In genomic region chr3:25581823-25582222, GRCh38 we compare ENCODE assay signal across 21 cellular contexts.
DNase-seq lines count a peak whose midpoint lies in the region; ATAC-seq and TF ChIP-seq lines count a peak whose summit lies in the region.
"Had no signal": no experiment of that assay in that cellular context is flagged by ENCODE, and none has a peak within 500 bp of the region (broad histone marks: within the 10 kb centered on the region; RNA-seq: fewer than 3 reads in every experiment).

No MANE protein-coding gene starts in this region.

- peak overlapping the region; percentile 92 for H3K27ac ChIP-seq in PC-9
- no peak overlapping the region for H3K27ac ChIP-seq in esophagus muscularis mucosa (replicated peaks in 1 of 4)
- peak overlapping the region; percentile 74 for H3K27ac ChIP-seq in osteoblast (ENCODE audit: low read depth, low read length)
- H3K27ac ChIP-seq: C4-2B, right atrium auricular region, transverse colon had no signal

- H3K4me3 ChIP-seq in PC-9 (no peak overlapping the region), esophagus muscularis mucosa (no peak overlapping the region), osteoblast (ENCODE audit: insufficient read depth, low read length) (no peak overlapping the region)
- H3K4me3 ChIP-seq: lung, right atrium auricular region, transverse colon had no signal

- H4K20me1 ChIP-seq in PC-9 (ENCODE audit: insufficient read depth) (no peaks in the 10 kb centered on the region), osteoblast (ENCODE audit: insufficient read depth, low read length) (no peaks in the 10 kb centered on the region)

- H3K4me2 ChIP-seq in PC-9 (peak overlapping the region; percentile 58), osteoblast (ENCODE audit: insufficient read depth, low read length) (no peak overlapping the region)

- TF ChIP-seq POLR2A in esophagus muscularis mucosa (IDR thresholded peaks at IDR 0.05; ENCODE audit: low read depth) = no peak

- TF ChIP-seq EP300 in esophagus muscularis mucosa (IDR thresholded peaks at IDR 0.05) = no peak

- ATAC-seq in GM21619 (IDR thresholded peaks at IDR 0.05; ENCODE audit: unreplicated experiment) = no peak
- ATAC-seq: activated CD4-positive, alpha-beta T cell treated with anti-CD3 and anti-CD28 coated beads for 36 hours; esophagus mucosa; T-cell had no signal

- no peaks in the 10 kb centered on the region for H3K9me3 ChIP-seq in PC-9 (ENCODE audit: insufficient read depth, low read depth)
- no peaks in the 10 kb centered on the region for H3K9me3 ChIP-seq in esophagus muscularis mucosa
- H3K9me3 ChIP-seq in osteoblast (ENCODE audit: low read depth, low read length) = peaks cover 5% of the 10 kb centered on the region
- H3K9me3 ChIP-seq: right atrium auricular region, transverse colon had no signal

- H3F3A ChIP-seq in PC-9 (ENCODE audit: insufficient read depth, low read depth) = peaks cover 4% of the 10 kb centered on the region

- DNase-seq in ELR (ENCODE audit: low read depth) (peak; percentile 60), PC-9 (peak in 1 of 2 experiments; percentile 2), esophagus muscularis mucosa (ENCODE audit: extremely low spot score) (peak; percentile 75), osteoblast (ENCODE audit: insufficient read length, low spot score, missing footprints) (no peak), DMS53 treated with DMSO at 0.1 percent for 48 hours (lab: John Stamatoyannopoulos, UW; ENCODE audit: unreplicated experiment) (no peak)
- DNase-seq in activated CD4-positive, alpha-beta T cell treated with anti-CD3 and anti-CD28 coated beads, Interleukin-2, amount 50 U/mL, for 48 hours = no peak
- no peak for DNase-seq in stimulated activated CD4-positive, alpha-beta T cell treated with anti-CD3 and anti-CD28 coated beads, Interleukin-12 subunit alpha, Interleukin-12 subunit beta, amount 100 ng/mL, for 4 hours
- DNase-seq: activated CD4-positive, alpha-beta T cell treated with anti-CD3 and anti-CD28 coated beads for 36 hours; effector CD8-positive, alpha-beta T cell; KBM-7; NCI-H187; NCI-H2227 treated with DMSO at 0.1 percent for 48 hours; NCI-H748 treated with DMSO at 0.1 percent for 48 hours; Right ventricle myocardium superior; T-cell; transverse colon had no signal

- H3K79me2 ChIP-seq in PC-9 (ENCODE audit: low read depth) (no peaks in the 10 kb centered on the region), osteoblast (ENCODE audit: insufficient read depth, low read length) (no peaks in the 10 kb centered on the region)

- H3K9me2 ChIP-seq in PC-9 (ENCODE audit: insufficient read depth) = no peaks in the 10 kb centered on the region

- no peaks in the 10 kb centered on the region for H3K36me3 ChIP-seq in PC-9 (ENCODE audit: low read depth)
- peaks cover 14 to 70% (median 34%) of the 10 kb centered on the region in 4 donors for H3K36me3 ChIP-seq in esophagus muscularis mucosa
- H3K36me3 ChIP-seq in osteoblast (ENCODE audit: insufficient read depth, low read length) = peaks cover 9% of the 10 kb centered on the region
- H3K36me3 ChIP-seq: transverse colon had no signal

- WGBS in esophagus muscularis mucosa = 100% methylated on average over 3 of the region's 3 CpGs

- POLR2A ChIA-PET in PC-9 (lab: Charles Lee; ENCODE audit: unreplicated experiment) = interaction anchor here (0.6 to 0.7 kb wide), 4 partner anchors 154 to 1522 kb away, joined by 3 to 15 read pairs (median 4); partner anchors contain the start of gene RARB

- H3K27me3 ChIP-seq in PC-9 (ENCODE audit: insufficient read depth, low read depth) = no peaks in the 10 kb centered on the region
- H3K27me3 ChIP-seq in esophagus muscularis mucosa = no peaks in the 10 kb centered on the region
- H3K27me3 ChIP-seq in osteoblast (ENCODE audit: insufficient read depth, low read length) = no peaks in the 10 kb centered on the region
- H3K27me3 ChIP-seq: right atrium auricular region, transverse colon had no signal

- no peak overlapping the region for H2AFZ ChIP-seq in PC-9
- no peak overlapping the region for H2AFZ ChIP-seq in osteoblast (ENCODE audit: low read length)

- CTCF ChIA-PET in PC-9 (lab: Charles Lee) = interaction anchor here (1.8 kb wide), 1 partner anchor 11 kb away, joined by 4 read pairs; no protein-coding TSS in a partner anchor

- intact Hi-C loops in PC-9 (cut with micrococcal nuclease; ENCODE audit: unreplicated experiment) (loop anchor here (2.0 kb wide), 1 partner anchor 127 kb away; no protein-coding TSS in a partner anchor), esophagus muscularis mucosa (cut with DNase I) (no loop called here)

- TSS peak; percentile 99 for BruUV-seq in PC-9 (replicated peaks; lab: Mats Ljungman, UMichigan)

- H3K4me1 ChIP-seq in PC-9 (replicated peaks; ENCODE audit: insufficient read depth) (peaks cover 23% of the 10 kb centered on the region), esophagus muscularis mucosa (peaks cover under 1 to 8% (median 3%) of the 10 kb centered on the region in 4 donors), osteoblast (ENCODE audit: insufficient read depth, low read length) (peaks cover 9% of the 10 kb centered on the region)
- H3K4me1 ChIP-seq: right atrium auricular region, transverse colon had no signal

- TF ChIP-seq CTCF in PC-9 (conservative IDR thresholded peaks at IDR 0.05) (no peak), esophagus muscularis mucosa (IDR thresholded peaks at IDR 0.05) (no peak), osteoblast (IDR thresholded peaks at IDR 0.05; ENCODE audit: extremely low read depth, low read depth, low read length) (no peak)

Comparison
In these comparisons a context has a peak if more than half of its experiments do, and no peak if none do; other contexts are left out.
1. DNase-seq: peak in ELR (single experiment) and esophagus muscularis mucosa (single experiment); none in osteoblast (single experiment), DMS53 treated with DMSO at 0.1 percent for 48 hours (single experiment), activated CD4-positive, alpha-beta T cell treated with anti-CD3 and anti-CD28 coated beads, Interleukin-2, amount 50 U/mL, for 48 hours (0 of 2) and stimulated activated CD4-positive, alpha-beta T cell treated with anti-CD3 and anti-CD28 coated beads, Interleukin-12 subunit alpha, Interleukin-12 subunit beta, amount 100 ng/mL, for 4 hours (single experiment).
2. H3K27ac ChIP-seq: peak in PC-9 (single experiment) and osteoblast (single experiment); none in esophagus muscularis mucosa (0 of 4).